31 cellular contexts compared by ENCODE assay signal in the genomic region with DNA sequence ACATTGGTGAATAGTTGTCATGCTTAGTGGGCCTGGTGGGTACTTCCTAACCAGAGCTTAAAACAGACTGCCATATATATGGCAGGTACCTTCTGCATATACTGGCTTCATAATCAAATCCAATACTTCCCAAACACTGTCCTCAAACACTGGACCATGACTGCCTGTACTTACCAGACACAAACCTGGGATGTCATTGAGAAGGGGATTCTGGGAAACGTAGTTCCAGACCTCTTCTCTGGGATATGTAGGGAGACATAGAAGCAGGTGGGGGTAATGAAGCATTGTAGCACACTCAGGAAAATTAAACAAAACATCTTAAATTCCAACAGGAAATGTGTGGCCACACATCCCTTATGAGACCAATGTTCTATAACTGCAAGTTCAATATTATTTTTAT.
"Had no signal": no experiment of that assay in that cellular context is flagged by ENCODE, and none has a peak within 500 bp of the region (broad histone marks: within the 10 kb centered on the region; RNA-seq: fewer than 3 reads in every experiment).

No MANE protein-coding gene starts in this region.

- H3K27ac ChIP-seq: hepatocyte, left lung, pancreas, prostate gland, skin epidermis, suprapubic skin, thoracic aorta, tibial artery, upper lobe of right lung had no signal

- H3K36me3 Mint-ChIP-seq: naive thymus-derived CD4-positive, alpha-beta T cell; natural killer cell treated with Interleukin-12 subunit alpha and Interleukin-12 subunit beta and Interleukin-15 and Interleukin-18, amount 100 ng/mL, for 72 hours had no signal

- DNase-seq: heart right ventricle; kidney; left colon; left lung; midbrain; mucosa of descending colon; naive thymus-derived CD4-positive, alpha-beta T cell; nucleus accumbens; pancreas; posterior cingulate gyrus; retina; right cardiac atrium; stimulated activated CD4-positive, alpha-beta T cell treated with anti-CD3 and anti-CD28 coated beads, Interleukin-12 subunit alpha, Interleukin-12 subunit beta, amount 100 ng/mL, for 4 hours; stimulated activated CD4-positive, alpha-beta T cell treated with anti-CD3 and anti-CD28 coated beads, Interleukin-15, amount 100 ng/mL, for 24 hours; stimulated activated CD4-positive, alpha-beta T cell treated with anti-CD3 and anti-CD28 coated beads, Interleukin-2, amount 100 ng/mL, for 24 hours; stimulated activated CD4-positive, alpha-beta T cell treated with anti-CD3 and anti-CD28 coated beads, Interleukin-4, amount 100 ng/mL, for 1 hour; stimulated activated naive CD4-positive, alpha-beta T cell; tibial artery; trophoblast cell; upper lobe of right lung; uterus had no signal

- H3K27me3 Mint-ChIP-seq: naive thymus-derived CD4-positive, alpha-beta T cell; natural killer cell treated with Interleukin-12 subunit alpha and Interleukin-12 subunit beta and Interleukin-15 and Interleukin-18, amount 100 ng/mL, for 72 hours; stimulated activated naive CD8-positive, alpha-beta T cell treated with anti-CD3 and anti-CD28 coated beads, Interleukin-15, Interleukin-2, amounts not matched to agents 100 ng/mL and 50 ng/mL, for 24 hours had no signal

- H3K4me1 Mint-ChIP-seq: naive thymus-derived CD4-positive, alpha-beta T cell had no signal

- ATAC-seq: heart right ventricle; left colon; left lung; mucosa of descending colon; naive thymus-derived CD4-positive, alpha-beta T cell; natural killer cell treated with Interleukin-12 subunit alpha and Interleukin-12 subunit beta and Interleukin-15 and Interleukin-18, amount 100 ng/mL, for 72 hours; pancreas; right cardiac atrium; sciatic nerve; upper lobe of right lung had no signal

- H3K4me3 Mint-ChIP-seq: naive thymus-derived CD4-positive, alpha-beta T cell; natural killer cell treated with Interleukin-12 subunit alpha and Interleukin-12 subunit beta and Interleukin-15 and Interleukin-18, amount 100 ng/mL, for 72 hours; stimulated activated naive CD8-positive, alpha-beta T cell treated with anti-CD3 and anti-CD28 coated beads, Interleukin-15, Interleukin-2, amounts not matched to agents 100 ng/mL and 50 ng/mL, for 24 hours had no signal

- H3K36me3 ChIP-seq: heart right ventricle, left lung, pancreas, prostate gland, suprapubic skin, thoracic aorta, tibial artery, upper lobe of right lung, uterus had no signal

- H3K9me3 ChIP-seq: left lung, mucosa of descending colon, pancreas, prostate gland, suprapubic skin, thoracic aorta, tibial artery, upper lobe of right lung had no signal

- H3K4me1 ChIP-seq: left lung, pancreas, prostate gland, tibial artery, upper lobe of right lung had no signal

- H3K4me3 ChIP-seq: heart right ventricle, hepatocyte, left lung, lung, mucosa of descending colon, pancreas, prostate gland, skin epidermis, suprapubic skin, thoracic aorta, tibial artery, upper lobe of right lung, uterus had no signal

- H3K27me3 ChIP-seq: heart right ventricle, hepatocyte, left lung, pancreas, suprapubic skin, tibial artery, upper lobe of right lung, uterus had no signal

- H3K27ac Mint-ChIP-seq: naive thymus-derived CD4-positive, alpha-beta T cell; natural killer cell treated with Interleukin-12 subunit alpha and Interleukin-12 subunit beta and Interleukin-15 and Interleukin-18, amount 100 ng/mL, for 72 hours; stimulated activated naive CD8-positive, alpha-beta T cell treated with anti-CD3 and anti-CD28 coated beads, Interleukin-15, Interleukin-2, amounts not matched to agents 100 ng/mL and 50 ng/mL, for 24 hours had no signal

- FAIRE-seq: islet of Langerhans, kidney, pancreas had no signal
